In the genomic region with DNA sequence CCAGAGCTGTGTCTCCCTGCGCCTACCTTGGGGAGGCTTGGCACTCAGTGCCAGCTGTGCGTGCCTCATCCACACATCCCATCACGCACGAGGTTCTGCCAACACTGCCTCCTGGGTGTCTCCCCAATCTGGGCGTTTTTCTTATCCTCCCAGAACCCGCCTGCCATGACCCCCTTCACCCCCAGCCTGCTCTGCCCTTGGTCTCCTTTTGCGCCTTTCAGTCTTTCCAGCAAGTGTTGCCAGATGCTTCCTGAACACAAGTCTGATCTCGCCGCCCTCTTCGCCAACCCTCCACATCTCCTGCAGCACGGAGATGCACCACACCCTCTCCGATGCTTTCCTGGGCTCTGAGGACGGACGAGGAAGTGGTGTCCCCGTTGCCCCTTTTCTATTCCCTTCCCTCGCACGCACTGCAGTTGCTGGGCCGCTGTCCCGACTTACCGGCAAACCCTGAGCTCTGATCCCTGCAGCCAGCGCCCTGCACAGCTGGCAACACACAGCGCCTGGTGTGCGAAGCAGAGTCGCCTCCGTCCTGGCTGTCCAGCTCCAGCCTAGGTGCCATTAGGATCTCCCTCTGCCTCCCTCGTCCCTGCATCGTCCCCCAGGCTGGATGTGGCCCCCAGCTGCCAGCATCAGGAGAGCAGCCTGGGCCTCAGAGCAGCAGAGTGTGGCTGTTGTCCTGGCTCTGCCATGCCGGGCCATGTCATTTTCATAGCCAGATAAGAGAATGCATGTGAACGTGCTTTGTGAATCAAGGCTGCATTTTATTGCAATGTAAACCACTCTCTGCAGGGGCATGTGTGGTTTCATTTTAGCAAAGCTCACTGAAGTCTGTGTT, we compare ENCODE assay signal across 17 cellular contexts. TPM values are rescaled to one million over a fixed set of nuclear protein-coding genes. Genes with fewer than 3 reads are reported as not detected.
DNase-seq lines count a peak whose midpoint lies in the region; ATAC-seq, FAIRE-seq and TF ChIP-seq lines count a peak whose summit lies in the region.
"Had no signal": no experiment of that assay in that cellular context is flagged by ENCODE, and none has a peak within 500 bp of the region (broad histone marks: within the 10 kb centered on the region; RNA-seq: fewer than 3 reads in every experiment).

No MANE protein-coding gene starts in this region.

- H3K27ac ChIP-seq in Peyer's patch, result no peak overlapping the region
- H3K27ac ChIP-seq in kidney (ENCODE audit: low read depth in 2 of 2, low read length in 2 of 2), result no peak overlapping the region
- peak overlapping the region; percentile 33 to 59 for H3K27ac ChIP-seq in testis
- H3K27ac ChIP-seq: SJSA1 had no signal

- no peak overlapping the region for H3K27ac Mint-ChIP-seq in activated T-cell treated with anti-CD3 and anti-CD28 coated beads, Interleukin-2, amount 50 U/mL, for 24 hours
- no peak overlapping the region for H3K27ac Mint-ChIP-seq in activated T-cell treated with anti-CD3 and anti-CD28 coated beads, Interleukin-2, amount 50 U/mL, for 72 hours
- H3K27ac Mint-ChIP-seq: activated CD8-positive, alpha-beta T cell treated with anti-CD3 and anti-CD28 coated beads, Interleukin-2, amount 10 ng/mL, durations not matched to agents 7 days and 5 days; immature natural killer cell had no signal

- DNase-seq in activated T-cell treated with anti-CD3 and anti-CD28 coated beads, Interleukin-2, amount 50 U/mL, for 24 hours, result peak; percentile 14
- DNase-seq in activated T-cell treated with anti-CD3 and anti-CD28 coated beads, Interleukin-2, amount 50 U/mL, for 72 hours, result no peak
- DNase-seq in Peyer's patch (peak in 2 of 3 donors; percentile 34 to 42), kidney (peak; percentile 47), testis (peak; percentile 17), CD1c-positive myeloid dendritic cell (ENCODE audit: extremely low spot score) (no peak)
- no peak for DNase-seq in stimulated activated CD4-positive, alpha-beta T cell treated with anti-CD3 and anti-CD28 coated beads, Interleukin-4, amount 100 ng/mL, for 4 hours
- DNase-seq: ACHN; activated CD8-positive, alpha-beta T cell treated with anti-CD3 and anti-CD28 coated beads, Interleukin-2, amount 10 ng/mL, durations not matched to agents 7 days and 5 days; activated naive CD4-positive, alpha-beta T cell; effector memory CD4-positive, alpha-beta T cell; immature natural killer cell; T1000; trophoblast cell had no signal

- no peak overlapping the region for H3K4me3 Mint-ChIP-seq in activated T-cell treated with anti-CD3 and anti-CD28 coated beads, Interleukin-2, amount 50 U/mL, for 24 hours
- H3K4me3 Mint-ChIP-seq in activated T-cell treated with anti-CD3 and anti-CD28 coated beads, Interleukin-2, amount 50 U/mL, for 72 hours, result no peak overlapping the region
- H3K4me3 Mint-ChIP-seq: activated CD8-positive, alpha-beta T cell treated with anti-CD3 and anti-CD28 coated beads, Interleukin-2, amount 10 ng/mL, durations not matched to agents 7 days and 5 days; immature natural killer cell had no signal

- FAIRE-seq in kidney (lab: Jason Lieb, UNC), result no peak

- no peak overlapping the region for H3K9ac ChIP-seq in kidney (ENCODE audit: low read length in 2 of 2)

- no peaks in the 10 kb centered on the region for H3K27me3 ChIP-seq in Peyer's patch
- H3K27me3 ChIP-seq in testis, result no peaks in the 10 kb centered on the region
- H3K27me3 ChIP-seq: SJSA1 had no signal

- H3K9me3 ChIP-seq in Peyer's patch (no peaks in the 10 kb centered on the region), kidney (ENCODE audit: control insufficient read depth in 1 of 2, low read length in 2 of 2) (no peaks in the 10 kb centered on the region), testis (no peaks in the 10 kb centered on the region)
- H3K9me3 ChIP-seq: SJSA1 had no signal

- no peaks in the 10 kb centered on the region for H3K4me1 ChIP-seq in Peyer's patch
- H3K4me1 ChIP-seq in kidney (ENCODE audit: control insufficient read depth in 1 of 2, insufficient read depth in 1 of 2, low read depth in 1 of 2, low read length in 2 of 2), result peaks cover 0 to 6% of the 10 kb centered on the region in 2 donors
- H3K4me1 ChIP-seq in testis, result peaks cover 26% of the 10 kb centered on the region
- H3K4me1 ChIP-seq: SJSA1 had no signal

- no peak for TF ChIP-seq POLR2A in Peyer's patch (IDR thresholded peaks at IDR 0.05)
- TF ChIP-seq POLR2A in testis (IDR thresholded peaks at IDR 0.05), result no peak

- no peak overlapping the region for H3K4me3 ChIP-seq in Peyer's patch
- no peak overlapping the region for H3K4me3 ChIP-seq in kidney (ENCODE audit: low read length in 2 of 2)
- H3K4me3 ChIP-seq in testis, result no peak overlapping the region
- H3K4me3 ChIP-seq: SJSA1 had no signal

- 56 to 66% methylated on average over 19 to 29 of the region's 29 CpGs for WGBS in testis, 2 donors

- no peak for ATAC-seq in activated T-cell treated with anti-CD3 and anti-CD28 coated beads, Interleukin-2, amount 50 U/mL, for 72 hours (replicated peaks in 1 of 2)
- ATAC-seq in HG03139 (IDR thresholded peaks at IDR 0.05; ENCODE audit: unreplicated experiment), result no peak
- ATAC-seq: activated CD8-positive, alpha-beta T cell treated with anti-CD3 and anti-CD28 coated beads, Interleukin-2, amount 10 ng/mL, durations not matched to agents 7 days and 5 days had no signal

- intact Hi-C loops in kidney (cut with DNase I), result no loop called here
- intact Hi-C loops in testis (cut with DNase I; ENCODE audit: low total_unique reads), result no loop called here

- no peaks in the 10 kb centered on the region for H3K36me3 ChIP-seq in Peyer's patch
- no peaks in the 10 kb centered on the region for H3K36me3 ChIP-seq in kidney (ENCODE audit: control insufficient read depth in 1 of 2, insufficient read depth in 2 of 2, low read length in 2 of 2)
- no peaks in the 10 kb centered on the region for H3K36me3 ChIP-seq in testis (ENCODE audit: low read depth, missing control alignments)
- H3K36me3 ChIP-seq: SJSA1 had no signal

- H3K9me3 Mint-ChIP-seq in activated T-cell treated with anti-CD3 and anti-CD28 coated beads, Interleukin-2, amount 50 U/mL, for 24 hours, result no peaks in the 10 kb centered on the region
- H3K9me3 Mint-ChIP-seq in activated T-cell treated with anti-CD3 and anti-CD28 coated beads, Interleukin-2, amount 50 U/mL, for 72 hours, result no peaks in the 10 kb centered on the region
- H3K9me3 Mint-ChIP-seq: immature natural killer cell had no signal

- no peak for TF ChIP-seq CTCF in Peyer's patch (IDR thresholded peaks at IDR 0.05)
- no peak for TF ChIP-seq CTCF in kidney (IDR thresholded peaks at IDR 0.05; ENCODE audit: borderline replicate concordance, extremely low read depth, insufficient read depth)
- TF ChIP-seq CTCF in testis (IDR thresholded peaks at IDR 0.05), result no peak

- peaks cover 19% of the 10 kb centered on the region for H3K27me3 Mint-ChIP-seq in activated T-cell treated with anti-CD3 and anti-CD28 coated beads, Interleukin-2, amount 50 U/mL, for 24 hours
- H3K27me3 Mint-ChIP-seq in activated T-cell treated with anti-CD3 and anti-CD28 coated beads, Interleukin-2, amount 50 U/mL, for 72 hours (ENCODE audit: low read depth), result no peaks in the 10 kb centered on the region

- H3K4me1 Mint-ChIP-seq in activated T-cell treated with anti-CD3 and anti-CD28 coated beads, Interleukin-2, amount 50 U/mL, for 24 hours (ENCODE audit: low read depth), result no peaks in the 10 kb centered on the region
- no peaks in the 10 kb centered on the region for H3K4me1 Mint-ChIP-seq in activated T-cell treated with anti-CD3 and anti-CD28 coated beads, Interleukin-2, amount 50 U/mL, for 72 hours (ENCODE audit: low read depth)
- H3K4me1 Mint-ChIP-seq: immature natural killer cell had no signal

- no peaks in the 10 kb centered on the region for H3K36me3 Mint-ChIP-seq in activated T-cell treated with anti-CD3 and anti-CD28 coated beads, Interleukin-2, amount 50 U/mL, for 24 hours (ENCODE audit: low read depth)
- no peaks in the 10 kb centered on the region for H3K36me3 Mint-ChIP-seq in activated T-cell treated with anti-CD3 and anti-CD28 coated beads, Interleukin-2, amount 50 U/mL, for 72 hours (ENCODE audit: insufficient read depth in 2 of 2)
- H3K36me3 Mint-ChIP-seq: immature natural killer cell had no signal

RNA-seq across cellular contexts. Expression of a gene that starts 22.6 kb away (rescaled TPM):
- total RNA-seq in activated T-cell treated with anti-CD3 and anti-CD28 coated beads, Interleukin-2, amount 50 U/mL, for 72 hours, result not detected
- not detected for total RNA-seq in Peyer's patch
- not detected for total RNA-seq in kidney
- 1.3 TPM for polyA plus RNA-seq in kidney (ENCODE audit: insufficient read depth, low read depth, low replicate concordance)
- total RNA-seq in testis, result 10 to 100 TPM in 1 of 2 donors, 1 to 10 TPM in 1; 8.1 to 18.5 TPM
- 35.1 TPM for polyA plus RNA-seq in testis (ENCODE audit: insufficient read depth, low read depth, low replicate concordance)
- total RNA-seq: activated CD8-positive, alpha-beta T cell treated with anti-CD3 and anti-CD28 coated beads, Interleukin-2, amount 10 ng/mL, durations not matched to agents 7 days and 5 days; mononuclear cell; SJSA1 had no signal
- polyA plus RNA-seq: immature natural killer cell had no signal

RNA-seq across cellular contexts. Expression of a gene that starts 40.5 kb away (rescaled TPM):
- total RNA-seq in activated T-cell treated with anti-CD3 and anti-CD28 coated beads, Interleukin-2, amount 50 U/mL, for 72 hours, result under 1 TPM; 0.21 to 0.41 TPM
- total RNA-seq in Peyer's patch, result 1 to 10 TPM in 2 of 4 donors, under 1 TPM in 1, not detected in 1; 0.70 to 5.8 (median 1.1) TPM
- 7.6 TPM for total RNA-seq in kidney
- 34.6 TPM for polyA plus RNA-seq in kidney (ENCODE audit: insufficient read depth, low read depth, low replicate concordance)
- 10 to 100 TPM; 15.4 to 15.8 TPM for total RNA-seq in testis
- 12.7 TPM for polyA plus RNA-seq in testis (ENCODE audit: insufficient read depth, low read depth, low replicate concordance)
- total RNA-seq: activated CD8-positive, alpha-beta T cell treated with anti-CD3 and anti-CD28 coated beads, Interleukin-2, amount 10 ng/mL, durations not matched to agents 7 days and 5 days; mononuclear cell; SJSA1 had no signal
- polyA plus RNA-seq: immature natural killer cell had no signal

Comparison
In these comparisons a context has a peak if more than half of its experiments do, and no peak if none do; other contexts are left out.
1. DNase-seq: peak in activated T-cell treated with anti-CD3 and anti-CD28 coated beads, Interleukin-2, amount 50 U/mL, for 24 hours (single experiment), Peyer's patch (2 of 3), kidney (single experiment) and testis (single experiment); none in activated T-cell treated with anti-CD3 and anti-CD28 coated beads, Interleukin-2, amount 50 U/mL, for 72 hours (0 of 2), stimulated activated CD4-positive, alpha-beta T cell treated with anti-CD3 and anti-CD28 coated beads, Interleukin-4, amount 100 ng/mL, for 4 hours (0 of 2) and CD1c-positive myeloid dendritic cell (single experiment).
2. H3K27ac ChIP-seq: peak in testis (2 of 2); none in Peyer's patch (0 of 4) and kidney (0 of 2).